ENCODE assay signal across 9 cellular contexts in the genomic region with DNA sequence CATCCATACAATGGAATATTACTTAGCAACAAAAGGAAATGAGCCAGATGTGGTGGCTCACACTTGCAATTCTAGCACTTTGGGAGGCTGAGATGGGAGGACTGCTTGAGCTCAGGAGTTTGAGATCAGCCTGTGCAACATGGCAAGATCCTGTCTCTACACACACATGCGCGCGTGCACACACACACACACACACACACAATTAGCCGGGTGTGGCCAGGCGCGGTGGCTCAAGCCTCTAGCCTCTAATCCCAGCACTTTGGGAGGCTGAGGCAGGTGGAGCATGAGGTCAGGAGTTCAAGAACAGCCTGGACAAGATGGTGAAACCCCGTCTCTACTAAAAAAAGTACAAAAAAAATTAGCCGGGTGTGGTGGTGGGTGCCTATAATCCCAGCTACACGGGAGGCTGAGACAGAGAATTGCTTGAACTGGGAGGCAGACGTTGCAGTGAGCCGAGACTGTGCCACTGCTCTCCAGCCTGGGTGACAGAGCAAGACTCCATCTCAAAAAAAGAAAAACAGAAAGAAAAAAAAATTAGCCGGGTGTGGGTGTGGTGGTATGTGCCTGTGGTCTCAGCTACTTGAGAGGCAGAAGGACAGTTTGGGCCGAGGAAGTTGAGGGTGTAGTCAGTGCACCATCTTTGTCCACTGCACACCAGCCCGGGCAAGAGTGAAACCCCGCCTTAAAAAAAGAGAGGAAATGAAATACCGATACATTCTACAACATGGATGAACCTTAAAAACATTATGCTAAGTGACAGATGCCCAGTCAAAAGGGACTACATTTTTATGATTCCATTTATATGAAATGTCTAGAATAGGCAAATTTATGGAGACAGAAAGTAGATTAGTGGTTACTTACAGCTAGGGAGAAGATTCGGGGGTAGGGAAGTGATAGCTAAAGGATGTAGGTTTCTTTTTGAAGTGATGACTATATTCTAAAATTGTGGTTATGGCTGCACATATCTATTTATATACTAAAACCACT. TPM values are rescaled to one million over a fixed set of nuclear protein-coding genes. Genes with fewer than 3 reads are reported as not detected.
A peak's percentile ranks its signal among the peaks of the same experiment; 100 is the strongest.
DNase-seq lines count a peak whose midpoint lies in the region; ATAC-seq and TF ChIP-seq lines count a peak whose summit lies in the region.
"Had no signal": no experiment of that assay in that cellular context is flagged by ENCODE, and none has a peak within 500 bp of the region (broad histone marks: within the 10 kb centered on the region; RNA-seq: fewer than 3 reads in every experiment).

No MANE protein-coding gene starts in this region.

- peaks cover 0 to 4% of the 10 kb centered on the region in 2 donors for H3K9me3 Mint-ChIP-seq in natural killer cell

- H3K36me3 Mint-ChIP-seq in natural killer cell = peaks cover 9% of the 10 kb centered on the region

- intact Hi-C loops in natural killer cell (cut with micrococcal nuclease) = loop anchor here (5.0 kb wide), 1 partner anchor 91 kb away; the partner anchor contains the start of gene SAMHD1

- H3K4me1 Mint-ChIP-seq in natural killer cell = peaks cover 28 to 36% of the 10 kb centered on the region in 2 donors

- DNase-seq in NOMO-1 treated with dmso at 0.1 percent for 144 hours (lab: John Stamatoyannopoulos, UW; ENCODE audit: unreplicated experiment) = peak; percentile 18
- DNase-seq in natural killer cell = peak; percentile 37
- no peak for DNase-seq in NCI-H510A treated with DMSO at 0.1 percent for 48 hours (lab: John Stamatoyannopoulos, UW)
- DNase-seq in NCI-H1930 (lab: John Stamatoyannopoulos, UW) = no peak
- no peak for DNase-seq in GM19238 (ENCODE audit: insufficient read length, low spot score)
- DNase-seq in middle frontal gyrus (ENCODE audit: extremely low spot score, low spot score) = no peak
- DNase-seq: kidney glomerular epithelial cell had no signal

- no peak for TF ChIP-seq CTCF in natural killer cell (IDR thresholded peaks at IDR 0.05)

- ATAC-seq in GM18907 (IDR thresholded peaks at IDR 0.05; ENCODE audit: unreplicated experiment) (peak; percentile 73), HG02763 (IDR thresholded peaks at IDR 0.05; ENCODE audit: unreplicated experiment) (peak; percentile 57), natural killer cell (peak; percentile 69 to 74 (median 71))

- peak overlapping the region; percentile 86 to 93 for H3K27ac Mint-ChIP-seq in natural killer cell

- H3K27me3 Mint-ChIP-seq in natural killer cell (ENCODE audit: low read depth in 2 of 2) = no peaks in the 10 kb centered on the region

- H3K4me3 Mint-ChIP-seq in natural killer cell = peak overlapping the region; percentile 84

RNA-seq across cellular contexts. Expression of gene RBL1, which starts 52.5 kb away (rescaled TPM):
- 10 to 100 TPM; 21.0 to 28.4 (median 22.2) TPM for total RNA-seq in natural killer cell

Comparison
In these comparisons a context has a peak if more than half of its experiments do, and no peak if none do; other contexts are left out.
1. DNase-seq: peak in NOMO-1 treated with dmso at 0.1 percent for 144 hours (single experiment) and natural killer cell (single experiment); none in NCI-H510A treated with DMSO at 0.1 percent for 48 hours (single experiment), NCI-H1930 (0 of 2), GM19238 (single experiment) and middle frontal gyrus (single experiment).
2. Peak in every context shown above with its lines, with median percentiles within 50 percentile points of each other: ATAC-seq.